20 cellular contexts compared by ENCODE assay signal in genomic region chr20:10352934-10353866, GRCh38.
DNase-seq lines count a peak whose midpoint lies in the region; ATAC-seq and TF ChIP-seq lines count a peak whose summit lies in the region.
"Had no signal": no experiment of that assay in that cellular context is flagged by ENCODE, and none has a peak within 500 bp of the region (broad histone marks: within the 10 kb centered on the region; RNA-seq: fewer than 3 reads in every experiment).

No MANE protein-coding gene starts in this region.

- intact Hi-C loops in vagina (cut with DNase I), result no loop called here
- intact Hi-C loops in psoas muscle (cut with DNase I), result no loop called here

- TF ChIP-seq POLR2A in vagina (IDR thresholded peaks at IDR 0.05), result no peak

- H3K27ac ChIP-seq in neural progenitor cell, result no peak overlapping the region
- no peak overlapping the region for H3K27ac ChIP-seq in vagina
- H3K27ac ChIP-seq in psoas muscle, result no peak overlapping the region
- H3K27ac ChIP-seq: C4-2B, RWPE1 had no signal

- no peak overlapping the region for H3K4me3 ChIP-seq in neural progenitor cell
- no peak overlapping the region for H3K4me3 ChIP-seq in vagina
- H3K4me3 ChIP-seq in psoas muscle, result no peak overlapping the region
- H3K4me3 ChIP-seq: sigmoid colon had no signal

- no peaks in the 10 kb centered on the region for H4K20me1 ChIP-seq in neural progenitor cell (ENCODE audit: low read depth)

- TF ChIP-seq CTCF in neural progenitor cell (IDR thresholded peaks at IDR 0.05) (no peak), vagina (IDR thresholded peaks at IDR 0.05) (no peak), psoas muscle (IDR thresholded peaks at IDR 0.05) (no peak)

- H3K27me3 ChIP-seq in neural progenitor cell (no peaks in the 10 kb centered on the region), vagina (no peaks in the 10 kb centered on the region), psoas muscle (ENCODE audit: insufficient read depth in 3 of 3, low read length in 2 of 3) (no peaks in the 10 kb centered on the region)
- H3K27me3 ChIP-seq: sigmoid colon had no signal

- no peak overlapping the region for H2AFZ ChIP-seq in neural progenitor cell (replicated peaks)

- H3K9me3 ChIP-seq in neural progenitor cell (ENCODE audit: low read depth), result no peaks in the 10 kb centered on the region
- H3K9me3 ChIP-seq in vagina, result no peaks in the 10 kb centered on the region
- H3K9me3 ChIP-seq in psoas muscle, result no peaks in the 10 kb centered on the region
- H3K9me3 ChIP-seq: sigmoid colon had no signal

- H3K27me3 Mint-ChIP-seq in effector memory CD8-positive, alpha-beta T cell, result no peaks in the 10 kb centered on the region
- H3K27me3 Mint-ChIP-seq in neural progenitor cell (ENCODE audit: insufficient read depth, low read depth), result peaks cover 3% of the 10 kb centered on the region

- DNase-seq in H4 (ENCODE audit: low spot score), result peak; percentile 47
- peak; percentile 48 for DNase-seq in NCI-H69 (lab: John Stamatoyannopoulos, UW)
- DNase-seq in effector memory CD8-positive, alpha-beta T cell, result no peak
- peak; percentile 19 for DNase-seq in neural progenitor cell (ENCODE audit: low spot score)
- DNase-seq in vagina (ENCODE audit: extremely low spot score in 2 of 2), result no peak
- DNase-seq in psoas muscle, result no peak
- no peak for DNase-seq in NCI-H128 (lab: John Stamatoyannopoulos, UW; ENCODE audit: unreplicated experiment)
- DNase-seq: activated CD4-positive, alpha-beta T cell treated with anti-CD3 and anti-CD28 coated beads for 4 hours; effector memory CD4-positive, alpha-beta T cell; GOT3; left colon; naive B cell; NCI-H187; NCI-H82; sigmoid colon had no signal

- H3F3A ChIP-seq in neural progenitor cell (ENCODE audit: low read depth), result peaks cover 12% of the 10 kb centered on the region

- H3K4me1 ChIP-seq in neural progenitor cell (peaks cover 17% of the 10 kb centered on the region), vagina (no peaks in the 10 kb centered on the region), psoas muscle (no peaks in the 10 kb centered on the region)
- H3K4me1 ChIP-seq: sigmoid colon had no signal

- H3K4me1 Mint-ChIP-seq in effector memory CD8-positive, alpha-beta T cell (ENCODE audit: low read depth in 2 of 2), result peaks cover 20 to 27% of the 10 kb centered on the region in 2 donors
- peaks cover 15% of the 10 kb centered on the region for H3K4me1 Mint-ChIP-seq in neural progenitor cell
- H3K4me1 Mint-ChIP-seq: naive B cell; stimulated activated memory B cell treated with anti-CD40 and anti-IgM and Interleukin-4, amounts not matched to agents 10 μg/mL and 1 μg/mL and 100 μg/mL, for 72 hours had no signal

- H3K9ac ChIP-seq in neural progenitor cell, result no peak overlapping the region

- no peak for ATAC-seq in effector memory CD8-positive, alpha-beta T cell (replicated peaks)
- ATAC-seq in HG02884 (IDR thresholded peaks at IDR 0.05; ENCODE audit: unreplicated experiment) (no peak), psoas muscle (no peak)
- ATAC-seq: left colon; stimulated activated memory B cell treated with anti-CD40 and anti-IgM and Interleukin-4, amounts not matched to agents 10 μg/mL and 1 μg/mL and 100 μg/mL, for 72 hours had no signal

- no peak overlapping the region for H3K4me3 Mint-ChIP-seq in effector memory CD8-positive, alpha-beta T cell
- no peak overlapping the region for H3K4me3 Mint-ChIP-seq in neural progenitor cell
- H3K4me3 Mint-ChIP-seq: naive B cell; stimulated activated memory B cell treated with anti-CD40 and anti-IgM and Interleukin-4, amounts not matched to agents 10 μg/mL and 1 μg/mL and 100 μg/mL, for 72 hours; type B pancreatic cell had no signal

- 42 to 43% (median 42%) methylated on average over 7 of the region's 7 CpGs for WGBS in psoas muscle, 3 donors

- H3K36me3 ChIP-seq in neural progenitor cell, result no peaks in the 10 kb centered on the region
- H3K36me3 ChIP-seq in vagina, result no peaks in the 10 kb centered on the region
- H3K36me3 ChIP-seq in psoas muscle (ENCODE audit: insufficient read depth in 1 of 2, low read depth in 1 of 2), result no peaks in the 10 kb centered on the region
- H3K36me3 ChIP-seq: sigmoid colon had no signal

- H3K4me2 ChIP-seq in neural progenitor cell, result peak overlapping the region; percentile 31

- peaks cover 6% of the 10 kb centered on the region for H3K36me3 Mint-ChIP-seq in effector memory CD8-positive, alpha-beta T cell (ENCODE audit: insufficient read depth)
- H3K36me3 Mint-ChIP-seq in neural progenitor cell, result no peaks in the 10 kb centered on the region
- H3K36me3 Mint-ChIP-seq: naive B cell; stimulated activated memory B cell treated with anti-CD40 and anti-IgM and Interleukin-4, amounts not matched to agents 10 μg/mL and 1 μg/mL and 100 μg/mL, for 72 hours; type B pancreatic cell had no signal

- H3K9me3 Mint-ChIP-seq in effector memory CD8-positive, alpha-beta T cell, result no peaks in the 10 kb centered on the region
- H3K9me3 Mint-ChIP-seq in neural progenitor cell, result no peaks in the 10 kb centered on the region
- H3K9me3 Mint-ChIP-seq: type B pancreatic cell had no signal

- H3K79me2 ChIP-seq in neural progenitor cell (ENCODE audit: low read depth), result no peaks in the 10 kb centered on the region

- peak overlapping the region; percentile 27 to 93 for H3K27ac Mint-ChIP-seq in effector memory CD8-positive, alpha-beta T cell
- H3K27ac Mint-ChIP-seq in neural progenitor cell, result no peak overlapping the region
- H3K27ac Mint-ChIP-seq: naive B cell; stimulated activated memory B cell treated with anti-CD40 and anti-IgM and Interleukin-4, amounts not matched to agents 10 μg/mL and 1 μg/mL and 100 μg/mL, for 72 hours had no signal

Comparison
In these comparisons a context has a peak if more than half of its experiments do, and no peak if none do; other contexts are left out.
1. DNase-seq: peak in H4 (single experiment), NCI-H69 (single experiment) and neural progenitor cell (single experiment); none in effector memory CD8-positive, alpha-beta T cell (0 of 3), vagina (0 of 2), psoas muscle (0 of 2) and NCI-H128 (single experiment).